Comparison of ENCODE assay signal across 25 cellular contexts in genomic region chr7:96237040-96237439, GRCh38.
DNase-seq lines count a peak whose midpoint lies in the region; ATAC-seq and TF ChIP-seq lines count a peak whose summit lies in the region.
"Had no signal": no experiment of that assay in that cellular context is flagged by ENCODE, and none has a peak within 500 bp of the region (broad histone marks: within the 10 kb centered on the region; RNA-seq: fewer than 3 reads in every experiment).

No MANE protein-coding gene starts in this region.

- in situ Hi-C loops in gastrocnemius medialis (cut with MboI; ENCODE audit: low sequenced_read_pairs in 4 of 4) = no loop called here

- no peaks in the 10 kb centered on the region for H3K9me3 Mint-ChIP-seq in CD8-positive, alpha-beta memory T cell
- H3K9me3 Mint-ChIP-seq: activated CD8-positive, alpha-beta T cell treated with anti-CD3 and anti-CD28 coated beads for 36 hours; activated T-helper 2 cell treated with anti-CD3 and anti-CD28 coated beads, Interferon-gamma antibody, Interleukin-2, Interleukin-4, amounts not matched to agents 10 μg/mL and 5 μg/mL and 100 μg/mL, durations not matched to agents 14 hours and 24 hours and 36 hours; memory B cell; T-helper 2 cell treated with Interferon-gamma antibody and Interleukin-4, amounts not matched to agents 5 μg/mL and 100 μg/mL, for 36 hours had no signal

- no peak overlapping the region for H3K9ac ChIP-seq in skeletal muscle satellite cell (ENCODE audit: low read depth, low read length)

- CTCF ChIA-PET in AG04450 (lab: Charles Lee) = interaction anchor here (1.1 to 2.2 kb wide), 2 partner anchors 10 to 31 kb away, joined by 3 to 6 read pairs; no protein-coding TSS in a partner anchor
- CTCF ChIA-PET in CD8-positive, alpha-beta memory T cell (lab: Charles Lee) = no interaction called here

- H3K9me3 ChIP-seq in AG04450 (ENCODE audit: control insufficient read depth, insufficient read depth, low read length) (no peaks in the 10 kb centered on the region), skeletal muscle satellite cell (replicated peaks; ENCODE audit: low read length) (no peaks in the 10 kb centered on the region), gastrocnemius medialis (no peaks in the 10 kb centered on the region)
- H3K9me3 ChIP-seq in CD8-positive, alpha-beta memory T cell (ENCODE audit: low read length) = no peaks in the 10 kb centered on the region
- H3K9me3 ChIP-seq: transverse colon had no signal

- intact Hi-C loops in gastrocnemius medialis (cut with DNase I; ENCODE audit: low total_unique reads) = loop anchor here (5.0 kb wide), 1 partner anchor 75 kb away; no protein-coding TSS in a partner anchor

- H3K27ac Mint-ChIP-seq in CD8-positive, alpha-beta memory T cell = peak overlapping the region in 1 of 8 donors; percentile 71
- H3K27ac Mint-ChIP-seq: activated CD8-positive, alpha-beta T cell treated with anti-CD3 and anti-CD28 coated beads for 36 hours; activated T-helper 2 cell treated with anti-CD3 and anti-CD28 coated beads, Interferon-gamma antibody, Interleukin-2, Interleukin-4, amounts not matched to agents 10 μg/mL and 5 μg/mL and 100 μg/mL, durations not matched to agents 14 hours and 24 hours and 36 hours; memory B cell; stimulated activated naive CD8-positive, alpha-beta T cell treated with anti-CD3 and anti-CD28 coated beads, Interleukin-15, amount 100 ng/mL, for 72 hours; T-helper 2 cell treated with Interferon-gamma antibody and Interleukin-4, amounts not matched to agents 5 μg/mL and 100 μg/mL, for 36 hours had no signal

- H3K36me3 Mint-ChIP-seq in CD8-positive, alpha-beta memory T cell = peaks cover 9 to 13% (median 10%) of the 10 kb centered on the region in 3 donors

- TF ChIP-seq CTCF in AG04450 (IDR thresholded peaks at IDR 0.05; ENCODE audit: low read depth, low read length) (no peak), coronary artery (IDR thresholded peaks at IDR 0.05) (no peak), gastrocnemius medialis (IDR thresholded peaks at IDR 0.05 in 4 of 5, conservative IDR thresholded peaks at IDR 0.05 in 1 of 5) (no peak)

- H3K36me3 ChIP-seq in CD8-positive, alpha-beta memory T cell (ENCODE audit: insufficient read depth, low read length) = no peaks in the 10 kb centered on the region
- peaks cover 3% of the 10 kb centered on the region for H3K36me3 ChIP-seq in skeletal muscle satellite cell (ENCODE audit: insufficient read depth, low read length)
- H3K36me3 ChIP-seq in gastrocnemius medialis = no peaks in the 10 kb centered on the region

- no peak for ATAC-seq in GM18511 (IDR thresholded peaks at IDR 0.05; ENCODE audit: unreplicated experiment)
- no peak for ATAC-seq in activated CD4-positive, CD25-positive, alpha-beta regulatory T cell treated with anti-CD3 and anti-CD28 coated beads, Interleukin-2, amount 50 U/mL, for 24 hours
- ATAC-seq in gastrocnemius medialis = no peak
- ATAC-seq: activated CD8-positive, alpha-beta T cell treated with anti-CD3 and anti-CD28 coated beads for 36 hours; activated naive CD4-positive, alpha-beta T cell treated with anti-CD3 and anti-CD28 coated beads, Interleukin-2, amount 50 U/mL, for 72 hours; esophagus mucosa; stimulated activated naive CD8-positive, alpha-beta T cell treated with anti-CD3 and anti-CD28 coated beads, Interleukin-15, amount 100 ng/mL, for 72 hours had no signal

- H3K4me3 ChIP-seq in AG04450 (ENCODE audit: low read depth, low read length) (no peak overlapping the region), coronary artery (no peak overlapping the region), skeletal muscle satellite cell (ENCODE audit: low read length) (no peak overlapping the region), gastrocnemius medialis (no peak overlapping the region)
- H3K4me3 ChIP-seq in CD8-positive, alpha-beta memory T cell (ENCODE audit: low read length) = no peak overlapping the region
- H3K4me3 ChIP-seq: PC-9, transverse colon had no signal

- no peak for DNase-seq in AG04450 (ENCODE audit: low read depth, low spot score)
- no peak for DNase-seq in CD8-positive, alpha-beta memory T cell
- DNase-seq in coronary artery (ENCODE audit: low spot score) = no peak
- DNase-seq in gastrocnemius medialis = no peak
- DNase-seq: activated CD8-positive, alpha-beta memory T cell treated with anti-CD3 and anti-CD28 coated beads, Interleukin-2, amount 50 U/mL, for 48 hours; activated CD8-positive, alpha-beta T cell treated with anti-CD3 and anti-CD28 coated beads for 36 hours; NCI-H146; NCI-H345; NCI-H69; PC-9; SHP77; stimulated activated CD4-positive, alpha-beta T cell treated with anti-CD3 and anti-CD28 coated beads, Interleukin-12 subunit alpha, Interleukin-12 subunit beta, amount 100 ng/mL, for 4 hours; stimulated activated CD4-positive, alpha-beta T cell treated with anti-CD3 and anti-CD28 coated beads, Interleukin-2, amount 100 ng/mL, for 48 hours; stimulated activated naive CD8-positive, alpha-beta T cell treated with anti-CD3 and anti-CD28 coated beads, Interleukin-15, amount 100 ng/mL, for 72 hours; transverse colon had no signal

- H3K4me3 Mint-ChIP-seq in CD8-positive, alpha-beta memory T cell = no peak overlapping the region
- H3K4me3 Mint-ChIP-seq: activated CD8-positive, alpha-beta T cell treated with anti-CD3 and anti-CD28 coated beads for 36 hours; CD14-positive monocyte; IgD-negative memory B cell; memory B cell; stimulated activated naive CD8-positive, alpha-beta T cell treated with anti-CD3 and anti-CD28 coated beads, Interleukin-15, amount 100 ng/mL, for 72 hours; T-helper 2 cell treated with Interferon-gamma antibody and Interleukin-4, amounts not matched to agents 5 μg/mL and 100 μg/mL, for 36 hours had no signal

- H3K27me3 ChIP-seq in AG04450 (ENCODE audit: control insufficient read depth, insufficient read depth, low read length) = no peaks in the 10 kb centered on the region
- no peaks in the 10 kb centered on the region for H3K27me3 ChIP-seq in CD8-positive, alpha-beta memory T cell (ENCODE audit: insufficient read depth, low read length, poor library complexity, severe bottlenecking)
- H3K27me3 ChIP-seq in skeletal muscle satellite cell (ENCODE audit: control insufficient read depth, insufficient read depth, low read length) = no peaks in the 10 kb centered on the region
- H3K27me3 ChIP-seq in gastrocnemius medialis = no peaks in the 10 kb centered on the region
- H3K27me3 ChIP-seq: transverse colon had no signal

- TF ChIP-seq POLR2A in gastrocnemius medialis (IDR thresholded peaks at IDR 0.05) = no peak

- H3K27ac ChIP-seq in AG04450 (ENCODE audit: low read depth, low read length) (peak overlapping the region; percentile 67), coronary artery (peak overlapping the region; percentile 9 to 77), gastrocnemius medialis (peak overlapping the region in 2 of 4 donors; percentile 0 to 68)
- peak overlapping the region; percentile 35 for H3K27ac ChIP-seq in CD8-positive, alpha-beta memory T cell (ENCODE audit: low read depth, low read length)
- H3K27ac ChIP-seq: PC-9 had no signal

- H3K4me1 Mint-ChIP-seq in CD8-positive, alpha-beta memory T cell = peaks cover 4 to 8% (median 6%) of the 10 kb centered on the region in 3 donors

- H3K4me2 ChIP-seq in skeletal muscle satellite cell (ENCODE audit: low read length) = peak overlapping the region; percentile 66
- H3K4me2 ChIP-seq: PC-9 had no signal

- POLR2A ChIA-PET in AG04450 (lab: Yijun Ruan, JAX) = no interaction called here
- POLR2A ChIA-PET in CD8-positive, alpha-beta memory T cell (lab: Charles Lee) = no interaction called here

- no peaks in the 10 kb centered on the region for H3K4me1 ChIP-seq in CD8-positive, alpha-beta memory T cell (ENCODE audit: insufficient read depth, low read length)
- H3K4me1 ChIP-seq in skeletal muscle satellite cell (ENCODE audit: control insufficient read depth, insufficient read depth, low read length) (peaks cover 22% of the 10 kb centered on the region), gastrocnemius medialis (peaks cover 13 to 30% of the 10 kb centered on the region in 2 donors)

- no peaks in the 10 kb centered on the region for H3K27me3 Mint-ChIP-seq in CD8-positive, alpha-beta memory T cell
- H3K27me3 Mint-ChIP-seq: activated CD8-positive, alpha-beta T cell treated with anti-CD3 and anti-CD28 coated beads for 36 hours; IgD-negative memory B cell; memory B cell; stimulated activated naive CD8-positive, alpha-beta T cell treated with anti-CD3 and anti-CD28 coated beads, Interleukin-15, amount 100 ng/mL, for 72 hours had no signal
